Comparison of ENCODE assay signal across 1 cellular context in the genomic region with DNA sequence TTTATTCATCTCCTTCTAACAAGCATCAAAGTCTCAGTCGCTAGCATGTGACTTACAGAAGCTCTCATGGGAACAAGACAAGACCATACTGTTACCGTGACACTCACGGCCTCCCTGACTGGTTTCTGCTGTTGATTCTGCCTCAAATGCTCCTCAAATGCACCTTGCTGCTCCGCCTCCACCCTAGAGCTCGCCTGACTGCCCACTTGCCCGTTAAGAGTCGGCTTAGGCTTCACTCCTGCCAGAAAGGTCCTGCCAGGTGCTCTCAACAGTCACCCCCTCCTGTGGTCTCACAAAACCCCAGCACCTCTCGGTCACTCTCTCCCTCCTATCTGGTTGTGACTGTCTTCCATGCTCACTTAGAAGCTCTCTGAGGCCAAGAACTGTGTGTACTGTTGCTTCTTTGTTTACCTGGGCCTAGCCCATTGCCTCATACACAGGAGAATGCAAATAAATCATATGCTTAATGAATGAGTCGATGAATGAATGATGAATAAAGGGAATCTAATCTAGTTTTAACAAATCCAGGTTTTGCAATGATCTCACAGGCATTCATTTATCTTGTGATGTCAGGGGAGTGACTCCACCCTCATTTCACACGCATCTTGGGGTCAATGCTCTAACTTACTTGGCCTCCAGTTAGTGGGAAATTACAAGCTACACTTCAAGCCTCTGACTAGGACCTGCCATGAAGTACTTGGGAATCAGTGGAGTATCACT.
TF ChIP-seq lines count a peak whose summit lies in the region.

No MANE protein-coding gene starts in this region.

TF ChIP-seq in H1, 55 proteins besides CTCF, POLR2A, EP300 and RAD21 (continued from another document):
- no peak for TF ChIP-seq RNF2 (IDR thresholded peaks at IDR 0.05; ENCODE audit: borderline replicate concordance, low read depth, low read length, missing control alignments, poor library complexity, severe bottlenecking)
- TF ChIP-seq EZH2 (IDR thresholded peaks at IDR 0.05; ENCODE audit: low read depth, low read length, severe bottlenecking): no peak
- TF ChIP-seq NRF1 (IDR thresholded peaks at IDR 0.05; ENCODE audit: low read depth, low read length): no peak
- no peak for TF ChIP-seq POLR2AphosphoS5 (IDR thresholded peaks at IDR 0.05; ENCODE audit: low read depth, low read length)
- TF ChIP-seq, protein P1, sequence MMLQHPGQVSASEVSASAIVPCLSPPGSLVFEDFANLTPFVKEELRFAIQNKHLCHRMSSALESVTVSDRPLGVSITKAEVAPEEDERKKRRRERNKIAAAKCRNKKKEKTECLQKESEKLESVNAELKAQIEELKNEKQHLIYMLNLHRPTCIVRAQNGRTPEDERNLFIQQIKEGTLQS (IDR thresholded peaks at IDR 0.05; ENCODE audit: insufficient read depth, low read depth, low read length): no peak
- no peak for TF ChIP-seq HDAC2 (IDR thresholded peaks at IDR 0.05; ENCODE audit: borderline replicate concordance in 1 of 2, low read depth in 2 of 2, low read length in 2 of 2)
- TF ChIP-seq CHD2 (IDR thresholded peaks at IDR 0.05; ENCODE audit: low read length): no peak
- TF ChIP-seq ASH2L (IDR thresholded peaks at IDR 0.05; ENCODE audit: low read length): no peak
- no peak for TF ChIP-seq RFX5 (IDR thresholded peaks at IDR 0.05; ENCODE audit: borderline replicate concordance, low read depth, low read length)
- no peak for TF ChIP-seq JUND (IDR thresholded peaks at IDR 0.05; ENCODE audit: low read length)
- no peak for TF ChIP-seq SP2 (IDR thresholded peaks at IDR 0.05; ENCODE audit: low read length)
- TF ChIP-seq SP1 (IDR thresholded peaks at IDR 0.05; ENCODE audit: low read depth, low read length): no peak
